Comparison of ENCODE assay signal across 16 cellular contexts in the genomic region with DNA sequence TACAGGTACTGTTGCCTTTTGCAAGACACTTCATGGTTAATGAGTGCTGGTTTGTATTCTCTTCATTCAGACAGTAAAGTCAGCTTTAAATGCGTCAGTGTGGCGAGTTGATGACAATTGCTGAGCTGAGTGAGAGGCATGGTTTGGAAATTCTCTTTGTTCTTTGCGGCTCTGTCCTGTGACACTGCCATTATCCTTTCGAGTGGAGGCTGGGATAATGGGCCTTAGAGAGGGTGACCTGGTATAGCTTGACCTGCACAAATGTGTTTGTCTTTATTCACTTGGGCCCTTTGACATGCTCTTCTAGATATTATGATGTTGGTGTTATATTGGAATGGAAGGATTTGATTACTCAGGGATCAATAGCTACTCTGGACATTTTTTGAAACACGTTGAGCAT.
DNase-seq lines count a peak whose midpoint lies in the region; ATAC-seq and TF ChIP-seq lines count a peak whose summit lies in the region.
"Had no signal": no experiment of that assay in that cellular context is flagged by ENCODE, and none has a peak within 500 bp of the region (broad histone marks: within the 10 kb centered on the region; RNA-seq: fewer than 3 reads in every experiment).

No MANE protein-coding gene starts in this region.

- peak overlapping the region; percentile 35 for H3K27ac ChIP-seq in SJCRH30
- H3K27ac ChIP-seq: upper lobe of left lung had no signal

- H3K4me1 ChIP-seq in Loucy (ENCODE audit: insufficient read depth, low read length, poor library complexity, severe bottlenecking) (peaks cover 59% of the 10 kb centered on the region), SJCRH30 (peaks cover 6% of the 10 kb centered on the region)

- H3K36me3 ChIP-seq in Loucy (ENCODE audit: insufficient read depth, low read length) (no peaks in the 10 kb centered on the region), SJCRH30 (no peaks in the 10 kb centered on the region)
- H3K36me3 ChIP-seq: upper lobe of left lung had no signal

- H3K4me3 Mint-ChIP-seq in nephron progenitor cell = no peak overlapping the region
- H3K4me3 Mint-ChIP-seq: activated B cell treated with CpG ODN at 0.5 μM for 24 hours, memory B cell had no signal

- peaks cover 18% of the 10 kb centered on the region for H3K9me3 Mint-ChIP-seq in nephron progenitor cell

- no peaks in the 10 kb centered on the region for H3K9me2 ChIP-seq in Loucy (replicated peaks; ENCODE audit: low read depth, low read length)

- H3K4me3 ChIP-seq in Loucy (ENCODE audit: low read length, poor library complexity, severe bottlenecking) (peak overlapping the region; percentile 46), SJCRH30 (no peak overlapping the region)
- H3K4me3 ChIP-seq: upper lobe of left lung had no signal

- no peaks in the 10 kb centered on the region for H3K27me3 Mint-ChIP-seq in nephron progenitor cell (ENCODE audit: low read depth, poor library complexity)
- H3K27me3 Mint-ChIP-seq: activated B cell treated with CpG ODN at 0.5 μM for 24 hours, memory B cell had no signal

- peak overlapping the region; percentile 39 for H3K27ac Mint-ChIP-seq in nephron progenitor cell
- H3K27ac Mint-ChIP-seq: activated B cell treated with CpG ODN at 0.5 μM for 24 hours, memory B cell had no signal

- TF ChIP-seq CTCF in Loucy (conservative IDR thresholded peaks at IDR 0.05; ENCODE audit: low read length) = no peak
- no peak for TF ChIP-seq CTCF in nephron progenitor cell (IDR thresholded peaks at IDR 0.05)

- H4K20me1 ChIP-seq in Loucy (ENCODE audit: insufficient read depth, low read length, poor library complexity, severe bottlenecking) = no peaks in the 10 kb centered on the region

- H3K4me1 Mint-ChIP-seq in nephron progenitor cell = peaks cover 54% of the 10 kb centered on the region
- H3K4me1 Mint-ChIP-seq: activated B cell treated with CpG ODN at 0.5 μM for 24 hours, memory B cell had no signal

- peaks cover 5% of the 10 kb centered on the region for H3K36me3 Mint-ChIP-seq in nephron progenitor cell (ENCODE audit: low read depth)
- H3K36me3 Mint-ChIP-seq: memory B cell had no signal

- H3K9me3 ChIP-seq in Loucy (ENCODE audit: insufficient read depth, low read depth, low read length) (no peaks in the 10 kb centered on the region), SJCRH30 (replicated peaks) (no peaks in the 10 kb centered on the region)
- H3K9me3 ChIP-seq: upper lobe of left lung had no signal

- peaks cover 11% of the 10 kb centered on the region for H3F3A ChIP-seq in Loucy (ENCODE audit: low read depth)

- no peaks in the 10 kb centered on the region for H3K27me3 ChIP-seq in Loucy (ENCODE audit: insufficient read depth, low read length, poor library complexity, severe bottlenecking)
- H3K27me3 ChIP-seq in SJCRH30 = no peaks in the 10 kb centered on the region
- H3K27me3 ChIP-seq: upper lobe of left lung had no signal

- DNase-seq in COLO668 (lab: John Stamatoyannopoulos, UW; ENCODE audit: unreplicated experiment) (peak; percentile 10), SJCRH30 (no peak), nephron progenitor cell (no peak), foreskin melanocyte (no peak), cerebellum (ENCODE audit: low spot score) (no peak), left colon (no peak), NK-92 (lab: John Stamatoyannopoulos, UW; ENCODE audit: unreplicated experiment) (no peak)
- DNase-seq: activated B cell treated with CpG ODN at 0.5 μM for 24 hours; activated effector memory CD4-positive, alpha-beta T cell treated with anti-CD3 and anti-CD28 coated beads, Interleukin-2, amount 50 U/mL, for 16 hours; amygdala; head of caudate nucleus; RPMI8226; T-helper 1 cell; upper lobe of left lung had no signal

- intact Hi-C loops in left colon (cut with DNase I, micrococcal nuclease) = no loop called here

- H3K4me2 ChIP-seq in Loucy (ENCODE audit: low read depth, low read length, poor library complexity, severe bottlenecking) = peak overlapping the region; percentile 65

- no peak overlapping the region for H2AFZ ChIP-seq in Loucy (ENCODE audit: low read length)

- no peak for ATAC-seq in left colon

- H3K79me2 ChIP-seq in Loucy (ENCODE audit: insufficient read depth, low read length) = no peaks in the 10 kb centered on the region

- H3K9ac ChIP-seq in Loucy (ENCODE audit: low read depth, low read length, poor library complexity, severe bottlenecking) = peak overlapping the region; percentile 53
